In the genomic region with DNA sequence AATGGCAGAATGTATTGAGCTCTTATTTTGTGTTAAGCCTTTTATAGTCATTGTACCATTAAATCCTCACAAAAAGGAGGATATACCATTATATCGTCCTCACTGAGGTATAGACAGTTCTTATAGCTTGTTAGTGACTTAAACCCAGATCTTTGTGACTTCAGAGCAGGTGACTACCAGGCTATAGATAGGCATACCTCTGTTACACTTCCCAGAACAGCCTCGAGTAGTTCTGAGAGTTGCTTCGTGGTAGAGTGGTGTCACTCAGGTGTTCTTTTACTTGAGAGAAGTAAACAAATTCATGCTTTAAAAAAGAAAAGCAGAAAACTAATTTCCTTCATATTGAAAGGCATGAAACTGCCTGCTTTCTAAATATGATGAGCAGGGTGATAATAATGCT, we compare ENCODE assay signal across 19 cellular contexts. TPM values are rescaled to one million over a fixed set of nuclear protein-coding genes. Genes with fewer than 3 reads are reported as not detected.
DNase-seq lines count a peak whose midpoint lies in the region; ATAC-seq and TF ChIP-seq lines count a peak whose summit lies in the region.
"Had no signal": no experiment of that assay in that cellular context is flagged by ENCODE, and none has a peak within 500 bp of the region (broad histone marks: within the 10 kb centered on the region; RNA-seq: fewer than 3 reads in every experiment).

No MANE protein-coding gene starts in this region.

- no peaks in the 10 kb centered on the region for H3K27me3 Mint-ChIP-seq in stimulated activated memory B cell treated with anti-CD40 and anti-IgM and Interleukin-4, amounts not matched to agents 10 μg/mL and 1 μg/mL and 100 μg/mL, for 72 hours

- TF ChIP-seq CTCF in hepatocyte (IDR thresholded peaks at IDR 0.05; ENCODE audit: poor library complexity), result no peak

- ATAC-seq in GM18867 (IDR thresholded peaks at IDR 0.05; ENCODE audit: unreplicated experiment) (peak; percentile 58), HG02798 (IDR thresholded peaks at IDR 0.05; ENCODE audit: poor library complexity, unreplicated experiment) (peak; percentile 53)
- no peak for ATAC-seq in stimulated activated memory B cell treated with anti-CD40 and anti-IgM and Interleukin-4, amounts not matched to agents 10 μg/mL and 1 μg/mL and 100 μg/mL, for 72 hours

- no peaks in the 10 kb centered on the region for H3K79me2 ChIP-seq in hepatocyte

- H3K4me1 ChIP-seq in hepatocyte (ENCODE audit: insufficient read depth), result no peaks in the 10 kb centered on the region
- H3K4me1 ChIP-seq: BLaER1 had no signal

- peak overlapping the region; percentile 35 for H3K27ac ChIP-seq in hepatocyte
- H3K27ac ChIP-seq: 22Rv1, BLaER1 had no signal

- no peaks in the 10 kb centered on the region for H3K27me3 ChIP-seq in hepatocyte
- H3K27me3 ChIP-seq: BLaER1 had no signal

- H3K9me2 ChIP-seq in hepatocyte (replicated peaks; ENCODE audit: insufficient read depth), result no peaks in the 10 kb centered on the region

- H3K36me3 Mint-ChIP-seq in stimulated activated memory B cell treated with anti-CD40 and anti-IgM and Interleukin-4, amounts not matched to agents 10 μg/mL and 1 μg/mL and 100 μg/mL, for 72 hours, result peaks cover 33% of the 10 kb centered on the region

- no peak overlapping the region for H3K4me3 ChIP-seq in hepatocyte
- H3K4me3 ChIP-seq: BLaER1 had no signal

- no peak overlapping the region for H3K4me3 Mint-ChIP-seq in stimulated activated memory B cell treated with anti-CD40 and anti-IgM and Interleukin-4, amounts not matched to agents 10 μg/mL and 1 μg/mL and 100 μg/mL, for 72 hours
- H3K4me3 Mint-ChIP-seq: HFFc6 had no signal

- DNase-seq in NCI-H1694 treated with DMSO at 0.1 percent for 48 hours (lab: John Stamatoyannopoulos, UW) (peak; percentile 4), NCI-H1694 (lab: John Stamatoyannopoulos, UW) (no peak), hepatocyte (ENCODE audit: low spot score) (no peak), NCI-H2081 treated with DMSO at 0.1 percent for 48 hours (lab: John Stamatoyannopoulos, UW) (no peak), OCI-M1 (lab: John Stamatoyannopoulos, UW) (no peak)
- DNase-seq: DMS153, EL, HFFc6, NCI-H1436 treated with DMSO at 0.1 percent for 48 hours, NCI-H2107, NCI-H345, NCI-H69, SIG-M5, T-helper 2 cell had no signal

- H3K9me3 ChIP-seq in hepatocyte (ENCODE audit: low read depth), result no peaks in the 10 kb centered on the region
- H3K9me3 ChIP-seq: BLaER1 had no signal

- peaks cover 6% of the 10 kb centered on the region for H3K9me3 Mint-ChIP-seq in stimulated activated memory B cell treated with anti-CD40 and anti-IgM and Interleukin-4, amounts not matched to agents 10 μg/mL and 1 μg/mL and 100 μg/mL, for 72 hours
- H3K9me3 Mint-ChIP-seq: HFFc6 had no signal

- 84% methylated on average over 3 of the region's 3 CpGs for WGBS in hepatocyte (ENCODE audit: low lambda C conversion rate, missing lambda C conversion rate)

- H3K27ac Mint-ChIP-seq in stimulated activated memory B cell treated with anti-CD40 and anti-IgM and Interleukin-4, amounts not matched to agents 10 μg/mL and 1 μg/mL and 100 μg/mL, for 72 hours, result no peak overlapping the region
- H3K27ac Mint-ChIP-seq: HFFc6 had no signal

- no peak overlapping the region for H2AFZ ChIP-seq in hepatocyte

- H3K4me1 Mint-ChIP-seq in stimulated activated memory B cell treated with anti-CD40 and anti-IgM and Interleukin-4, amounts not matched to agents 10 μg/mL and 1 μg/mL and 100 μg/mL, for 72 hours, result no peaks in the 10 kb centered on the region

- H3K4me2 ChIP-seq in hepatocyte, result no peak overlapping the region
- H3K4me2 ChIP-seq: BLaER1 had no signal

- no peaks in the 10 kb centered on the region for H4K20me1 ChIP-seq in hepatocyte (ENCODE audit: insufficient read depth, poor library complexity, severe bottlenecking)
- H4K20me1 ChIP-seq: BLaER1 had no signal

- peaks cover 3% of the 10 kb centered on the region for H3K36me3 ChIP-seq in hepatocyte (replicated peaks; ENCODE audit: insufficient read depth, low read depth)

RNA-seq across cellular contexts. Expression of a gene that starts 59.9 kb away (rescaled TPM):
- total RNA-seq in hepatocyte, result 21.9 and 28.8 TPM in 2 replicates
- polyA plus RNA-seq in hepatocyte, result 13.9 and 16.0 TPM in 2 replicates
